ENCODE assay signal across 20 cellular contexts in genomic region chr1:181102841-181103240, GRCh38. TPM values are rescaled to one million over a fixed set of nuclear protein-coding genes. Genes with fewer than 3 reads are reported as not detected.
A peak's percentile ranks its signal among the peaks of the same experiment; 100 is the strongest.
DNase-seq lines count a peak whose midpoint lies in the region; ATAC-seq, FAIRE-seq and TF ChIP-seq lines count a peak whose summit lies in the region.
"Had no signal": no experiment of that assay in that cellular context is flagged by ENCODE, and none has a peak within 500 bp of the region (broad histone marks: within the 10 kb centered on the region; RNA-seq: fewer than 3 reads in every experiment).

No MANE protein-coding gene starts in this region.

- H3K9ac ChIP-seq in PC-3 (ENCODE audit: low read length) (no peak overlapping the region), endothelial cell of umbilical vein (replicated peaks; ENCODE audit: extremely low read depth, insufficient read depth, low read length) (no peak overlapping the region)

- no peaks in the 10 kb centered on the region for H3K9me3 Mint-ChIP-seq in activated CD8-positive, alpha-beta memory T cell treated with anti-CD3 and anti-CD28 coated beads, Interleukin-2, amount 10 ng/mL, durations not matched to agents 7 days and 5 days (ENCODE audit: low read depth)
- H3K9me3 Mint-ChIP-seq: stimulated activated memory B cell treated with anti-CD40 and anti-IgM and Interleukin-4, amounts not matched to agents 10 μg/mL and 1 μg/mL and 100 μg/mL, for 72 hours had no signal

- no peak for ATAC-seq in activated CD8-positive, alpha-beta memory T cell treated with anti-CD3 and anti-CD28 coated beads, Interleukin-2, amount 10 ng/mL, durations not matched to agents 7 days and 5 days
- ATAC-seq in PC-3 (no peak), left cardiac atrium (no peak)
- ATAC-seq: pancreas; stimulated activated memory B cell treated with anti-CD40 and anti-IgM and Interleukin-4, amounts not matched to agents 10 μg/mL and 1 μg/mL and 100 μg/mL, for 72 hours had no signal

- TF ChIP-seq CTCF in PC-3 (conservative IDR thresholded peaks at IDR 0.05; ENCODE audit: low read depth, low read length) = no peak
- TF ChIP-seq CTCF in endothelial cell of umbilical vein (IDR thresholded peaks at IDR 0.05; ENCODE audit: extremely low read depth in 1 of 2, insufficient read depth in 1 of 2, low read depth in 1 of 2, low read length in 2 of 2) = no peak
- TF ChIP-seq CTCF in GM10266 (IDR thresholded peaks at IDR 0.05; ENCODE audit: control insufficient read depth, insufficient read depth, low read depth, missing control alignments) = no peak

- H3K27ac ChIP-seq in PC-3 (ENCODE audit: low read length) (peak overlapping the region; percentile 91), endothelial cell of umbilical vein (ENCODE audit: insufficient read depth, low read depth, low read length) (no peak overlapping the region), small intestine (ENCODE audit: low read depth in 1 of 2, low read length in 1 of 2) (no peak overlapping the region)
- H3K27ac ChIP-seq: ascending aorta, pancreas, transverse colon, VCaP had no signal

- CTCF ChIA-PET in activated CD8-positive, alpha-beta memory T cell treated with anti-CD3 and anti-CD28 coated beads, Interleukin-2, amount 10 ng/mL, durations not matched to agents 7 days and 5 days (lab: Charles Lee) = interaction anchor here (1.0 to 13.9 kb wide), 5 partner anchors 11 to 80 kb away, joined by 3 to 210 read pairs (median 11); partner anchors contain the start of genes IER5 and STX6
- CTCF ChIA-PET in PC-3 (lab: Charles Lee) = no interaction called here
- CTCF ChIA-PET in endothelial cell of umbilical vein (lab: Charles Lee) = interaction anchor here (1.1 to 4.8 kb wide), 2 partner anchors 12 to 39 kb away, joined by 4 to 43 read pairs; no protein-coding TSS in a partner anchor

- H3K4me2 ChIP-seq in PC-3 (ENCODE audit: low read length) = peak overlapping the region; percentile 74; the same call in 1 of the 2 replicates
- no peak overlapping the region for H3K4me2 ChIP-seq in endothelial cell of umbilical vein (ENCODE audit: insufficient read depth, low read length)

- H3K9me2 ChIP-seq in PC-3 (replicated peaks; ENCODE audit: low read length) = no peaks in the 10 kb centered on the region

- H3F3A ChIP-seq in PC-3 (ENCODE audit: low read length, unreplicated experiment) = no peaks in the 10 kb centered on the region

- no peak overlapping the region for H3K4me3 Mint-ChIP-seq in activated CD8-positive, alpha-beta memory T cell treated with anti-CD3 and anti-CD28 coated beads, Interleukin-2, amount 10 ng/mL, durations not matched to agents 7 days and 5 days
- H3K4me3 Mint-ChIP-seq: stimulated activated memory B cell treated with anti-CD40 and anti-IgM and Interleukin-4, amounts not matched to agents 10 μg/mL and 1 μg/mL and 100 μg/mL, for 72 hours had no signal

- BruUV-seq in PC-3 (replicated peaks; lab: Mats Ljungman, UMichigan) (no TSS peak), endothelial cell of umbilical vein (replicated peaks; lab: Mats Ljungman, UMichigan) (no TSS peak)

- H3K27me3 ChIP-seq in PC-3 (ENCODE audit: low read length) (no peaks in the 10 kb centered on the region), endothelial cell of umbilical vein (ENCODE audit: control insufficient read depth in 2 of 2, insufficient read depth in 2 of 2, low read length in 2 of 2) (no peaks in the 10 kb centered on the region), small intestine (ENCODE audit: control insufficient read depth in 2 of 2, insufficient read depth in 2 of 2, low read length in 2 of 2) (no peaks in the 10 kb centered on the region)
- H3K27me3 ChIP-seq: ascending aorta, pancreas, transverse colon had no signal

- peaks cover 5% of the 10 kb centered on the region for H3K36me3 Mint-ChIP-seq in activated CD8-positive, alpha-beta memory T cell treated with anti-CD3 and anti-CD28 coated beads, Interleukin-2, amount 10 ng/mL, durations not matched to agents 7 days and 5 days

- DNase-seq in activated CD8-positive, alpha-beta memory T cell treated with anti-CD3 and anti-CD28 coated beads, Interleukin-2, amount 10 ng/mL, durations not matched to agents 7 days and 5 days = no peak
- no peak for DNase-seq in activated CD8-positive, alpha-beta memory T cell treated with anti-CD3 and anti-CD28 coated beads, Interleukin-2, amount 50 U/mL, for 48 hours
- DNase-seq in PC-3 (no peak), endothelial cell of umbilical vein (ENCODE audit: low read depth, low spot score) (no peak), small intestine (peak; percentile 55), KG1 (lab: John Stamatoyannopoulos, UW) (no peak), left cardiac atrium (no peak), GM10266 (ENCODE audit: extremely low spot score) (no peak)
- DNase-seq: cortex of kidney, islet precursor cell, midbrain, NCI-H1417, NCI-H2227 treated with DMSO at 0.1 percent for 48 hours, pancreas, transverse colon had no signal

- H2AFZ ChIP-seq in PC-3 (ENCODE audit: low read length) (no peak overlapping the region), endothelial cell of umbilical vein (ENCODE audit: low read depth, low read length) (no peak overlapping the region)

- peaks cover 82% of the 10 kb centered on the region for H3K4me1 Mint-ChIP-seq in activated CD8-positive, alpha-beta memory T cell treated with anti-CD3 and anti-CD28 coated beads, Interleukin-2, amount 10 ng/mL, durations not matched to agents 7 days and 5 days

- dilution Hi-C loops in endothelial cell of umbilical vein (cut with MboI; ENCODE audit: extremely low pct_ligation_motif_present, low sequenced_read_pairs) = no loop called here

- peak; percentile 63 for FAIRE-seq in endothelial cell of umbilical vein (lab: Jason Lieb, UNC)
- no peak for FAIRE-seq in small intestine (lab: Jason Lieb, UNC)
- FAIRE-seq: D721Med, pancreas had no signal

- intact Hi-C loops in PC-3 (cut with micrococcal nuclease) (no loop called here), endothelial cell of umbilical vein (cut with micrococcal nuclease) (loop anchor here (5.0 kb wide), 1 partner anchor 601 kb away; the partner anchor contains the start of gene ACBD6), left cardiac atrium (cut with DNase I) (no loop called here)

- H3K4me1 ChIP-seq in PC-3 (ENCODE audit: insufficient read depth, low read length) (peaks cover 76% of the 10 kb centered on the region), endothelial cell of umbilical vein (ENCODE audit: control insufficient read depth, extremely low read depth, insufficient read depth, low read length) (peaks cover 69% of the 10 kb centered on the region), small intestine (ENCODE audit: control insufficient read depth in 2 of 2, insufficient read depth in 1 of 2, low read depth in 1 of 2, low read length in 1 of 2) (peaks cover 0 to 24% of the 10 kb centered on the region in 2 donors)

- H3K9me3 ChIP-seq in PC-3 (ENCODE audit: low read length) (no peaks in the 10 kb centered on the region), endothelial cell of umbilical vein (replicated peaks; ENCODE audit: control insufficient read depth, insufficient read depth, low read length) (no peaks in the 10 kb centered on the region), small intestine (ENCODE audit: control insufficient read depth, low read depth) (no peaks in the 10 kb centered on the region)
- H3K9me3 ChIP-seq: ascending aorta, pancreas, transverse colon had no signal

- H3K27ac Mint-ChIP-seq in activated CD8-positive, alpha-beta memory T cell treated with anti-CD3 and anti-CD28 coated beads, Interleukin-2, amount 10 ng/mL, durations not matched to agents 7 days and 5 days = peak overlapping the region; percentile 8
- H3K27ac Mint-ChIP-seq: stimulated activated memory B cell treated with anti-CD40 and anti-IgM and Interleukin-4, amounts not matched to agents 10 μg/mL and 1 μg/mL and 100 μg/mL, for 72 hours had no signal

- peaks cover 22% of the 10 kb centered on the region for H3K27me3 Mint-ChIP-seq in activated CD8-positive, alpha-beta memory T cell treated with anti-CD3 and anti-CD28 coated beads, Interleukin-2, amount 10 ng/mL, durations not matched to agents 7 days and 5 days
- H3K27me3 Mint-ChIP-seq: stimulated activated memory B cell treated with anti-CD40 and anti-IgM and Interleukin-4, amounts not matched to agents 10 μg/mL and 1 μg/mL and 100 μg/mL, for 72 hours had no signal

- POLR2A ChIA-PET in PC-3 (lab: Charles Lee; ENCODE audit: unreplicated experiment) = no interaction called here
- POLR2A ChIA-PET in endothelial cell of umbilical vein (lab: Charles Lee) = interaction anchor here (1.0 to 5.8 kb wide), 3 partner anchors 9 to 33 kb away, joined by 4 to 114 read pairs (median 6); partner anchors contain the start of gene IER5

- H3K9me1 ChIP-seq in endothelial cell of umbilical vein (replicated peaks; ENCODE audit: control insufficient read depth, extremely low read depth, insufficient read depth, low read length) = no peaks in the 10 kb centered on the region

- no peaks in the 10 kb centered on the region for H3K36me3 ChIP-seq in PC-3 (ENCODE audit: low read depth, low read length)
- no peaks in the 10 kb centered on the region for H3K36me3 ChIP-seq in endothelial cell of umbilical vein (ENCODE audit: control insufficient read depth in 2 of 2, extremely low read depth in 1 of 2, insufficient read depth in 2 of 2, low read length in 2 of 2)
- no peaks in the 10 kb centered on the region for H3K36me3 ChIP-seq in small intestine (ENCODE audit: control insufficient read depth in 2 of 2, insufficient read depth in 2 of 2, low read length in 2 of 2)
- H3K36me3 ChIP-seq: ascending aorta, pancreas, transverse colon had no signal

- H3K79me2 ChIP-seq in PC-3 (ENCODE audit: low read length) = peaks cover 24% of the 10 kb centered on the region
- H3K79me2 ChIP-seq in endothelial cell of umbilical vein (ENCODE audit: control insufficient read depth, insufficient read depth, low read length) = no peaks in the 10 kb centered on the region

- TF ChIP-seq POLR2A in endothelial cell of umbilical vein (IDR thresholded peaks at IDR 0.05; ENCODE audit: low read depth, low read length) = no peak

- no peaks in the 10 kb centered on the region for H4K20me1 ChIP-seq in PC-3 (ENCODE audit: low read length)
- no peaks in the 10 kb centered on the region for H4K20me1 ChIP-seq in endothelial cell of umbilical vein (replicated peaks; ENCODE audit: control insufficient read depth, extremely low read depth, insufficient read depth, low read length)

- H3K4me3 ChIP-seq in PC-3 (ENCODE audit: low read length) (no peak overlapping the region), endothelial cell of umbilical vein (replicated peaks in 1 of 3; ENCODE audit: insufficient read depth in 1 of 3, low read depth in 1 of 3, low read length in 3 of 3) (no peak overlapping the region), small intestine (ENCODE audit: low read depth in 1 of 2, low read length in 2 of 2) (no peak overlapping the region)
- H3K4me3 ChIP-seq: ascending aorta, pancreas, skin epidermis, transverse colon had no signal

RNA-seq across cellular contexts. Expression of gene IER5, which starts 14.3 kb away (rescaled TPM):
- total RNA-seq in activated CD8-positive, alpha-beta memory T cell treated with anti-CD3 and anti-CD28 coated beads, Interleukin-2, amount 10 ng/mL, durations not matched to agents 7 days and 5 days = 10 to 100 TPM; 50.4 to 67.0 TPM
- total RNA-seq in PC-3 (2014; rRNA removed) (100 and 126 TPM in 2 replicates), endothelial cell of umbilical vein (14.4 and 14.9 TPM in 2 replicates), left cardiac atrium (10 to 100 TPM; 15.7 to 25.0 TPM)
- polyA plus RNA-seq in endothelial cell of umbilical vein (5.0 and 6.6 TPM in 2 replicates), small intestine (1 to 10 TPM; 4.5 to 7.4 (median 5.1) TPM)
- polyA plus RNA-seq in endothelial cell of umbilical vein (2011; cell fraction: cytosol; rRNA removed) = 4.1 and 4.9 TPM in 2 replicates
- 4.7 and 5.1 TPM in 2 replicates for polyA plus RNA-seq in endothelial cell of umbilical vein (2011; cell fraction: nucleus; rRNA removed)
- 9.1 and 9.2 TPM in 2 replicates for polyA plus RNA-seq in endothelial cell of umbilical vein (2012)
- 5.8 and 6.9 TPM in 2 replicates for polyA minus RNA-seq in endothelial cell of umbilical vein
- polyA minus RNA-seq in endothelial cell of umbilical vein (2011; cell fraction: cytosol; rRNA and poly(A)+ RNA removed) = 9.5 TPM
- polyA minus RNA-seq in endothelial cell of umbilical vein (2011; cell fraction: nucleus; rRNA and poly(A)+ RNA removed) = 4.0 and 6.2 TPM in 2 replicates
